In the genomic region with DNA sequence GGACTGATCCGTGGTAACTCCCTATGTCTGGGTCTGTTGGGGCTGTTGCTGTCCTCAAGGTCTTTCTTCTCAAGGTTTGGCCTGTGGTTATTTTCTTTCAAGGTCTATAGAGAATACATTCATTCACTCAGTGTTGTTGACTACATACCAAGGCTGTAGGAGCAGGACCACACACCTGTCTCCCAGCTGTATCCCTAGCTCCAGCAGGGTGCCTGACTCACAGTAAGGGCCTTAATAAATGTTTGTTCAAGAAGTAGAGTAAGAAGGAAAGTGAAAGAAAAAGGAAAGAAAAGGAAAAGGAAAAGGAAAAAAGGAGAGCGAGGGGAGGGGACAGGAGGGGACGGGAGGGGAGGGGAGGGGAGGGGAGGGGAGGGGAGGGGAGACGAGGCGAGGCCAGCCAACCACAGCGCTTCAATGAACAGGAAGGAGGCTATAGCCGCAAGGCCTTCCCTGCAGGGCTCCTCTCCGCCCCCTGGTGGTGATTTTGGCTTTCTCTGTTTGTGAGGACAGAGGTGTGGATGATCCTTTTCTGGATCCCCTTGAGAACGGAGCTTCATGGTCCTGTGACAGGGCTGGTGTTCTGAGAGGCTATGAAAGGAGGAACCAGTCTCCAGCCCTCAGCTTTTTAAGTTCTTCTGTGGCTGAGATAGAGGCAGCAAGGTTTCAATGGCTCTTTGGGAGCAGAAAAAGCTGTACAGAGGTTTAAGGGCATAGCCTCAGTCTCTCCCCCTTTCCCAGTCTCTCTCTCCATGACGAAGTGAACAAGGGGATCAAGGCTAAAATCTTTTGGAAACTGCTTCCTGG, we compare ENCODE assay signal across 8 cellular contexts. TPM values are rescaled to one million over a fixed set of nuclear protein-coding genes. Genes with fewer than 3 reads are reported as not detected.
DNase-seq lines count a peak whose midpoint lies in the region; ATAC-seq and TF ChIP-seq lines count a peak whose summit lies in the region.

No MANE protein-coding gene starts in this region.

- H3K4me1 Mint-ChIP-seq in CD4-positive, alpha-beta memory T cell, result peaks cover 6 to 30% (median 15%) of the 10 kb centered on the region in 4 donors
- H3K4me1 Mint-ChIP-seq in HFFc6 (ENCODE audit: low read depth) (no peaks in the 10 kb centered on the region), T-helper 17 cell (peaks cover 8% of the 10 kb centered on the region), naive B cell (peaks cover 4 to 6% (median 5%) of the 10 kb centered on the region in 3 donors)

- in situ Hi-C loops in astrocyte of the spinal cord (cut with HindIII; ENCODE audit: low sequenced_read_pairs), result no loop called here

- no peak for TF ChIP-seq POLR2A in vagina (IDR thresholded peaks at IDR 0.05)

- peak; percentile 72 for TF ChIP-seq CTCF in HFFc6 (IDR thresholded peaks at IDR 0.05)
- peak; percentile 46 for TF ChIP-seq CTCF in astrocyte of the spinal cord (IDR thresholded peaks at IDR 0.05; ENCODE audit: low read depth, low read length)
- no peak for TF ChIP-seq CTCF in vagina (IDR thresholded peaks at IDR 0.05)

- H3K4me1 ChIP-seq in CD4-positive, alpha-beta memory T cell (ENCODE audit: insufficient read depth, low read length), result peaks cover 11% of the 10 kb centered on the region
- no peaks in the 10 kb centered on the region for H3K4me1 ChIP-seq in vagina

- H3K27ac Mint-ChIP-seq in CD4-positive, alpha-beta memory T cell, result peak overlapping the region in 4 of 7 donors; percentile 5 to 69 (median 50)
- H3K27ac Mint-ChIP-seq in HFFc6, result no peak overlapping the region
- H3K27ac Mint-ChIP-seq in T-helper 17 cell, result no peak overlapping the region
- no peak overlapping the region for H3K27ac Mint-ChIP-seq in naive B cell

- ATAC-seq in T-helper 17 cell (peak; percentile 90), naive B cell (ENCODE audit: low read depth in 2 of 2) (peak; percentile 27 to 43), HG03159 (IDR thresholded peaks at IDR 0.05; ENCODE audit: unreplicated experiment) (no peak)

- H3K4me3 Mint-ChIP-seq in CD4-positive, alpha-beta memory T cell, result peak overlapping the region in 7 of 8 donors; percentile 9 to 68 (median 34)
- H3K4me3 Mint-ChIP-seq in HFFc6 (no peak overlapping the region), T-helper 17 cell (peak overlapping the region; percentile 49), naive B cell (peak overlapping the region in 1 of 8 donors; percentile 42)

- no peak overlapping the region for H3K4me3 ChIP-seq in CD4-positive, alpha-beta memory T cell (ENCODE audit: low read length in 2 of 2)
- H3K4me3 ChIP-seq in astrocyte of the spinal cord (ENCODE audit: low read depth, low read length) (no peak overlapping the region), vagina (no peak overlapping the region)

- no peak overlapping the region for H3K27ac ChIP-seq in CD4-positive, alpha-beta memory T cell (ENCODE audit: low read depth, low read length)
- H3K27ac ChIP-seq in vagina, result no peak overlapping the region

- peak; percentile 48 to 65 (median 54) for DNase-seq in CD4-positive, alpha-beta memory T cell
- DNase-seq in HFFc6 (peak; percentile 17), T-helper 17 cell (peak; percentile 45 to 71 (median 49)), astrocyte of the spinal cord (ENCODE audit: low read depth, low spot score) (no peak), naive B cell (no peak), vagina (ENCODE audit: extremely low spot score in 2 of 2) (no peak), hippocampal formation (lab: John Stamatoyannopoulos, UW) (no peak)

- no peaks in the 10 kb centered on the region for H3K36me3 ChIP-seq in CD4-positive, alpha-beta memory T cell (ENCODE audit: insufficient read depth, low read length)
- H3K36me3 ChIP-seq in vagina, result no peaks in the 10 kb centered on the region

- intact Hi-C loops in CD4-positive, alpha-beta memory T cell (cut with micrococcal nuclease), result no loop called here
- intact Hi-C loops in vagina (cut with DNase I), result no loop called here

- peaks cover 13 to 34% (median 25%) of the 10 kb centered on the region in 8 donors for H3K9me3 Mint-ChIP-seq in CD4-positive, alpha-beta memory T cell
- H3K9me3 Mint-ChIP-seq in HFFc6 (peaks cover 18% of the 10 kb centered on the region), naive B cell (peaks cover 26 to 40% (median 35%) of the 10 kb centered on the region in 7 donors)

- peaks cover 0 to 10% of the 10 kb centered on the region in 2 donors for H3K9me3 ChIP-seq in CD4-positive, alpha-beta memory T cell (ENCODE audit: control insufficient read depth in 1 of 2, low read length in 2 of 2)
- H3K9me3 ChIP-seq in T-helper 17 cell (ENCODE audit: control insufficient read depth, low read length, poor library complexity, severe bottlenecking) (no peaks in the 10 kb centered on the region), vagina (no peaks in the 10 kb centered on the region)

- peaks cover 0 to 3% of the 10 kb centered on the region in 2 donors for H3K27me3 Mint-ChIP-seq in CD4-positive, alpha-beta memory T cell
- H3K27me3 Mint-ChIP-seq in HFFc6 (ENCODE audit: insufficient read depth), result peaks cover 2% of the 10 kb centered on the region; the same call in 1 of the 2 replicates
- H3K27me3 Mint-ChIP-seq in T-helper 17 cell, result no peaks in the 10 kb centered on the region
- H3K27me3 Mint-ChIP-seq in naive B cell, result peaks cover 3 to 17% (median 13%) of the 10 kb centered on the region in 3 donors

- no peaks in the 10 kb centered on the region for H3K27me3 ChIP-seq in CD4-positive, alpha-beta memory T cell (ENCODE audit: insufficient read depth, low read length)
- no peaks in the 10 kb centered on the region for H3K27me3 ChIP-seq in vagina

- peaks cover 6% of the 10 kb centered on the region in 2 donors for H3K36me3 Mint-ChIP-seq in CD4-positive, alpha-beta memory T cell
- H3K36me3 Mint-ChIP-seq in HFFc6 (ENCODE audit: low read depth) (peaks cover 4% of the 10 kb centered on the region; the same call in 1 of the 2 replicates), T-helper 17 cell (ENCODE audit: low read depth) (peaks cover 4% of the 10 kb centered on the region), naive B cell (peaks cover 0 to 40% of the 10 kb centered on the region in 2 donors)

- CTCF ChIA-PET in CD4-positive, alpha-beta memory T cell (lab: Charles Lee; ENCODE audit: partially characterized antibody), result interaction anchor here (0.8 to 3.6 kb wide), 9 partner anchors 10 to 368 kb away, joined by 3 to 17 read pairs (median 5); no protein-coding TSS in a partner anchor

- POLR2A ChIA-PET in CD4-positive, alpha-beta memory T cell (lab: Charles Lee; ENCODE audit: partially characterized antibody), result interaction anchor here (1.4 kb wide), 1 partner anchor 22 kb away, joined by 3 read pairs; no protein-coding TSS in a partner anchor

RNA-seq across cellular contexts. Expression of a gene that starts 30.6 kb away (rescaled TPM):
- not detected for total RNA-seq in CD4-positive, alpha-beta memory T cell
- not detected for polyA plus RNA-seq in CD4-positive, alpha-beta memory T cell
- not detected for total RNA-seq in HFFc6 (2021; fragmentation: NEBNext Ultra II Directional; extraction: Animal tissue kit (Norgen Biotek cat#: 25700))
- total RNA-seq in T-helper 17 cell (not detected), vagina (not detected)
- not detected for polyA plus RNA-seq in naive B cell (ENCODE audit: low read depth in 6 of 6)

RNA-seq across cellular contexts. Expression of a gene that starts 34.3 kb away (rescaled TPM):
- not detected for total RNA-seq in CD4-positive, alpha-beta memory T cell
- not detected for polyA plus RNA-seq in CD4-positive, alpha-beta memory T cell
- total RNA-seq in HFFc6 (2021; fragmentation: NEBNext Ultra II Directional; extraction: Animal tissue kit (Norgen Biotek cat#: 25700)), result not detected
- total RNA-seq in T-helper 17 cell (not detected), vagina (182 TPM)
- not detected for polyA plus RNA-seq in naive B cell (ENCODE audit: low read depth in 6 of 6)

Comparison
In these comparisons a context has a peak if more than half of its experiments do, and no peak if none do; other contexts are left out.
1. DNase-seq: peak in CD4-positive, alpha-beta memory T cell (5 of 5), HFFc6 (single experiment) and T-helper 17 cell (3 of 3); none in astrocyte of the spinal cord (single experiment), naive B cell (single experiment), vagina (0 of 2) and hippocampal formation (0 of 2).
2. H3K27ac Mint-ChIP-seq: peak in CD4-positive, alpha-beta memory T cell (4 of 7); none in HFFc6 (single experiment), T-helper 17 cell (single experiment) and naive B cell (0 of 6).
3. CTCF ChIP-seq: peak in HFFc6 (single experiment) and astrocyte of the spinal cord (single experiment); none in vagina (0 of 3).
4. RNA of a gene that starts 34.3 kb away (total RNA-seq): 182 TPM in vagina (single experiment); not detected in CD4-positive, alpha-beta memory T cell, not detected in HFFc6 and not detected in T-helper 17 cell; every median in the first group is over 100 times any median in the second.